In the genomic region with DNA sequence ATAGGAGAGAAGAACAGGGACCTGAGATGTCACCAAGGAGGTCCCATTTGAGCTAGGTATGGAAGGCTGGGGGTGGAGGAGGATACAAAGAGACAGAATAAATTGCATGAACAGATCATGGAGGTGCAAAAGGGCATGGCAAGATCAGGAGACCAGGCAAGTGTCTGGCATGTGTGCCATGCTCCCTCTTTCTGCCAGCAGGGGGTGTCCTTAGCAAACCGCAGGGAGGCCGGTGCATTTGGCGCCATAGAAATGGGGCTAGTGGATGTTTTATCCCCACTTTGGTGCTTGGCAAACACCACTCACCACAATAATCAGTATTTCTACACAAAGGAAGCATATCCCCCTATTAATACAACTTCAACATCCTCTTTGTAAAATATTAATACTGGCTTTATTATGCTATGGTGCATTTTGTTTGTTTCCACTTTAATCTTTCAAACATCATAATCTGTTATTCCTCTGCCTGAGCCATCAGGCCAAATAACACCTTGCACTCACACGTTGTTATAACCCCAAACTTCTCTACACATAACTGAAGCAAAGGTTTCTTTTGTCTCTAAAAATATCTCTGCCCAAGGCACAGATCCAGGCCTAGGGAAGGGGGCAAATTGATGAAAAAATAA, we compare ENCODE assay signal across 8 cellular contexts. TPM values are rescaled to one million over a fixed set of nuclear protein-coding genes. Genes with fewer than 3 reads are reported as not detected.
DNase-seq lines count a peak whose midpoint lies in the region; ATAC-seq, FAIRE-seq and TF ChIP-seq lines count a peak whose summit lies in the region.

No MANE protein-coding gene starts in this region.

- H3K9me3 Mint-ChIP-seq in activated T-cell treated with anti-CD3 and anti-CD28 coated beads, Interleukin-2, amount 50 U/mL, for 4 hours: no peaks in the 10 kb centered on the region

- H3K4me3 Mint-ChIP-seq in activated T-cell treated with anti-CD3 and anti-CD28 coated beads, Interleukin-2, amount 50 U/mL, for 4 hours: no peak overlapping the region

- FAIRE-seq in RCC 7860 (lab: Jason Lieb, UNC): no peak

- H3K36me3 Mint-ChIP-seq in activated T-cell treated with anti-CD3 and anti-CD28 coated beads, Interleukin-2, amount 50 U/mL, for 4 hours (ENCODE audit: insufficient read depth): no peaks in the 10 kb centered on the region

- peak; percentile 79 for ATAC-seq in activated T-cell treated with anti-CD3 and anti-CD28 coated beads, Interleukin-2, amount 50 U/mL, for 4 hours
- no peak for ATAC-seq in HG03095 (IDR thresholded peaks at IDR 0.05; ENCODE audit: unreplicated experiment)

- TF ChIP-seq CTCF in GM20000 (IDR thresholded peaks at IDR 0.05; ENCODE audit: extremely low read depth, missing control alignments): peak; percentile 60

- peaks cover 9% of the 10 kb centered on the region for H3K4me1 Mint-ChIP-seq in activated T-cell treated with anti-CD3 and anti-CD28 coated beads, Interleukin-2, amount 50 U/mL, for 4 hours (ENCODE audit: low read depth)

- DNase-seq in AG08396 (ENCODE audit: low spot score) (peak; percentile 37), GM20000 (ENCODE audit: low spot score) (peak; percentile 58), RCC 7860 (ENCODE audit: low spot score) (peak; percentile 25), germinal center (ENCODE audit: low spot score) (peak; percentile 64), superior temporal gyrus (ENCODE audit: extremely low spot score) (no peak)
- DNase-seq in activated T-cell treated with anti-CD3 and anti-CD28 coated beads, Interleukin-2, amount 50 U/mL, for 4 hours: peak; percentile 64
- peak; percentile 75 for DNase-seq in stimulated activated CD4-positive, alpha-beta T cell treated with anti-CD3 and anti-CD28 coated beads, Interleukin-4, amount 100 ng/mL, for 24 hours

- H3K27me3 Mint-ChIP-seq in activated T-cell treated with anti-CD3 and anti-CD28 coated beads, Interleukin-2, amount 50 U/mL, for 4 hours (ENCODE audit: low read depth): no peaks in the 10 kb centered on the region

RNA-seq across cellular contexts. Expression of a gene that starts 25.9 kb away (rescaled TPM):
- 100 to 1,000 TPM; 133 to 188 (median 134) TPM for total RNA-seq in activated T-cell treated with anti-CD3 and anti-CD28 coated beads, Interleukin-2, amount 50 U/mL, for 4 hours

RNA-seq across cellular contexts. Expression of a gene that starts 30.9 kb away (rescaled TPM):
- total RNA-seq in activated T-cell treated with anti-CD3 and anti-CD28 coated beads, Interleukin-2, amount 50 U/mL, for 4 hours: 1 to 10 TPM in 1 of 3 donors, under 1 TPM in 2; 0.74 to 2.5 (median 0.95) TPM

RNA-seq across cellular contexts. Expression of a gene that starts 35.8 kb away (rescaled TPM):
- total RNA-seq in activated T-cell treated with anti-CD3 and anti-CD28 coated beads, Interleukin-2, amount 50 U/mL, for 4 hours: 10 to 100 TPM; 19.6 to 40.3 (median 21.7) TPM

RNA-seq across cellular contexts. Expression of a gene that starts 39.2 kb away (rescaled TPM):
- total RNA-seq in activated T-cell treated with anti-CD3 and anti-CD28 coated beads, Interleukin-2, amount 50 U/mL, for 4 hours: not detected

RNA-seq across cellular contexts. Expression of a gene that starts 49.4 kb away (rescaled TPM):
- not detected for total RNA-seq in activated T-cell treated with anti-CD3 and anti-CD28 coated beads, Interleukin-2, amount 50 U/mL, for 4 hours
